ENCODE assay signal across 22 cellular contexts in genomic region chr9:82584349-82584846, GRCh38.
"Had no signal": no experiment of that assay in that cellular context is flagged by ENCODE, and none has a peak within 500 bp of the region (broad histone marks: within the 10 kb centered on the region; RNA-seq: fewer than 3 reads in every experiment).

No MANE protein-coding gene starts in this region.

- H3K9me3 ChIP-seq: breast epithelium, transverse colon had no signal

- H3K27ac ChIP-seq: breast epithelium, parathyroid adenoma, transverse colon had no signal

- H3K4me1 ChIP-seq: breast epithelium, parathyroid adenoma had no signal

- H3K79me2 ChIP-seq: parathyroid adenoma had no signal

- H3K36me3 Mint-ChIP-seq: activated naive CD8-positive, alpha-beta T cell treated with anti-CD3 and anti-CD28 coated beads, Interleukin-2, amount 10 ng/mL, durations not matched to agents 7 days and 5 days; naive thymus-derived CD4-positive, alpha-beta T cell had no signal

- H3K36me3 ChIP-seq: breast epithelium, transverse colon had no signal

- H3K27ac Mint-ChIP-seq: activated CD8-positive, alpha-beta T cell treated with anti-CD3 and anti-CD28 coated beads, Interleukin-2, amount 10 ng/mL, durations not matched to agents 7 days and 5 days; activated naive CD8-positive, alpha-beta T cell treated with anti-CD3 and anti-CD28 coated beads, Interleukin-2, amount 10 ng/mL, durations not matched to agents 7 days and 5 days; activated T-cell treated with anti-CD3 and anti-CD28 coated beads, Interleukin-2, amount 50 U/mL, for 72 hours; dendritic cell treated with granulocyte-macrophage colony-stimulating factor and Interleukin-4, amounts not matched to agents 40 ng/mL and 50 ng/mL, for 4 days; naive thymus-derived CD4-positive, alpha-beta T cell; T-helper 1 cell treated with Interleukin-12 subunit alpha and Interleukin-12 subunit beta and Interleukin-4 antibody, amounts not matched to agents 30 μg/mL and 1 μg/mL, for 36 hours; WTC11 had no signal

- FAIRE-seq: TTC549 had no signal

- H3K27me3 ChIP-seq: breast epithelium, transverse colon had no signal

- DNase-seq: activated CD4-positive, alpha-beta T cell treated with anti-CD3 and anti-CD28 coated beads for 4 hours; activated CD8-positive, alpha-beta memory T cell treated with anti-CD3 and anti-CD28 coated beads, Interleukin-2, amount 50 U/mL, for 48 hours; activated CD8-positive, alpha-beta T cell treated with anti-CD3 and anti-CD28 coated beads, Interleukin-2, amount 10 ng/mL, durations not matched to agents 7 days and 5 days; activated gamma-delta T cell; activated naive CD8-positive, alpha-beta T cell treated with anti-CD3 and anti-CD28 coated beads, Interleukin-2, amount 10 ng/mL, durations not matched to agents 7 days and 5 days; activated T-cell treated with anti-CD3 and anti-CD28 coated beads, Interleukin-2, amount 50 U/mL, for 72 hours; anterior cingulate cortex; effector memory CD4-positive, alpha-beta T cell; foreskin melanocyte; left colon; naive thymus-derived CD4-positive, alpha-beta T cell; retina; stimulated activated CD4-positive, alpha-beta T cell treated with anti-CD3 and anti-CD28 coated beads, Interleukin-2, amount 100 ng/mL, for 48 hours; stimulated activated naive CD4-positive, alpha-beta T cell; substantia nigra; transverse colon had no signal

- H2AFZ ChIP-seq: parathyroid adenoma had no signal

- H3K4me3 ChIP-seq: breast epithelium, transverse colon had no signal

- H3K27me3 Mint-ChIP-seq: activated naive CD8-positive, alpha-beta T cell treated with anti-CD3 and anti-CD28 coated beads, Interleukin-2, amount 10 ng/mL, durations not matched to agents 7 days and 5 days; dendritic cell treated with granulocyte-macrophage colony-stimulating factor and Interleukin-4, amounts not matched to agents 40 ng/mL and 50 ng/mL, for 4 days; naive thymus-derived CD4-positive, alpha-beta T cell had no signal

- H3K4me1 Mint-ChIP-seq: activated naive CD8-positive, alpha-beta T cell treated with anti-CD3 and anti-CD28 coated beads, Interleukin-2, amount 10 ng/mL, durations not matched to agents 7 days and 5 days; naive thymus-derived CD4-positive, alpha-beta T cell had no signal

- ATAC-seq: activated CD8-positive, alpha-beta T cell treated with anti-CD3 and anti-CD28 coated beads, Interleukin-2, amount 10 ng/mL, durations not matched to agents 7 days and 5 days; activated T-cell treated with anti-CD3 and anti-CD28 coated beads, Interleukin-2, amount 50 U/mL, for 72 hours; left colon; naive thymus-derived CD4-positive, alpha-beta T cell; WTC11 had no signal

- H3K4me3 Mint-ChIP-seq: activated CD8-positive, alpha-beta T cell treated with anti-CD3 and anti-CD28 coated beads, Interleukin-2, amount 10 ng/mL, durations not matched to agents 7 days and 5 days; activated naive CD8-positive, alpha-beta T cell treated with anti-CD3 and anti-CD28 coated beads, Interleukin-2, amount 10 ng/mL, durations not matched to agents 7 days and 5 days; activated T-cell treated with anti-CD3 and anti-CD28 coated beads, Interleukin-2, amount 50 U/mL, for 72 hours; dendritic cell treated with granulocyte-macrophage colony-stimulating factor and Interleukin-4, amounts not matched to agents 40 ng/mL and 50 ng/mL, for 4 days; naive thymus-derived CD4-positive, alpha-beta T cell; T-helper 1 cell treated with Interleukin-12 subunit alpha and Interleukin-12 subunit beta and Interleukin-4 antibody, amounts not matched to agents 30 μg/mL and 1 μg/mL, for 36 hours; WTC11 had no signal
